8 cellular contexts compared by ENCODE assay signal in genomic region chr7:151349507-151349853, GRCh38. TPM values are rescaled to one million over a fixed set of nuclear protein-coding genes. Genes with fewer than 3 reads are reported as not detected.
A peak's percentile ranks its signal among the peaks of the same experiment; 100 is the strongest.
DNase-seq lines count a peak whose midpoint lies in the region; ATAC-seq, FAIRE-seq and TF ChIP-seq lines count a peak whose summit lies in the region.

No MANE protein-coding gene starts in this region.

- intact Hi-C loops in left cardiac atrium (cut with DNase I) = no loop called here
- intact Hi-C loops in esophagus muscularis mucosa (cut with DNase I) = no loop called here

- H3K4me1 ChIP-seq in cardiac muscle cell (ENCODE audit: low read depth) (peaks cover 3% of the 10 kb centered on the region), esophagus muscularis mucosa (peaks cover 10 to 31% (median 20%) of the 10 kb centered on the region in 4 donors), thymus (ENCODE audit: control insufficient read depth, insufficient read depth, low read length) (peaks cover 20% of the 10 kb centered on the region)

- H3K9me3 ChIP-seq in cardiac muscle cell (ENCODE audit: low read depth) (no peaks in the 10 kb centered on the region), esophagus muscularis mucosa (no peaks in the 10 kb centered on the region), thymus (ENCODE audit: control insufficient read depth) (no peaks in the 10 kb centered on the region)

- FAIRE-seq in D721Med (lab: Jason Lieb, UNC) = no peak

- no peak for DNase-seq in cardiac muscle cell (ENCODE audit: low read depth in 1 of 2, low spot score in 1 of 2)
- DNase-seq in left cardiac atrium = no peak
- DNase-seq in esophagus muscularis mucosa (ENCODE audit: extremely low spot score) = no peak
- no peak for DNase-seq in D721Med (ENCODE audit: insufficient read length, low spot score)
- DNase-seq in mesenteric fat pad (ENCODE audit: low spot score) = no peak
- no peak for DNase-seq in stimulated activated naive CD4-positive, alpha-beta T cell (lab: John Stamatoyannopoulos, UW)

- H3K27me3 ChIP-seq in cardiac muscle cell (no peaks in the 10 kb centered on the region), esophagus muscularis mucosa (no peaks in the 10 kb centered on the region), thymus (ENCODE audit: control insufficient read depth, insufficient read depth) (no peaks in the 10 kb centered on the region)

- H3K36me3 ChIP-seq in cardiac muscle cell (peaks cover 56% of the 10 kb centered on the region), esophagus muscularis mucosa (peaks cover 27 to 94% (median 77%) of the 10 kb centered on the region in 4 donors), thymus (ENCODE audit: control insufficient read depth, insufficient read depth) (peaks cover 23% of the 10 kb centered on the region)

- H3K27ac ChIP-seq in cardiac muscle cell (peak overlapping the region; percentile 69), esophagus muscularis mucosa (replicated peaks in 1 of 4) (peak overlapping the region; percentile 52 to 70 (median 63)), thymus (ENCODE audit: low read depth) (peak overlapping the region; percentile 97)

- TF ChIP-seq EP300 in esophagus muscularis mucosa (IDR thresholded peaks at IDR 0.05) = no peak

- WGBS in esophagus muscularis mucosa = 83% methylated on average over 5 of the region's 5 CpGs
- 61% methylated on average over 5 of the region's 5 CpGs for WGBS in thymus

- TF ChIP-seq POLR2A in esophagus muscularis mucosa (IDR thresholded peaks at IDR 0.05; ENCODE audit: low read depth) = no peak

- no peak for ATAC-seq in left cardiac atrium
- peak; percentile 31 for ATAC-seq in HG03457 (IDR thresholded peaks at IDR 0.05; ENCODE audit: unreplicated experiment)

- H3K4me3 ChIP-seq in cardiac muscle cell = no peak overlapping the region
- peak overlapping the region in 1 of 4 donors; percentile 49 for H3K4me3 ChIP-seq in esophagus muscularis mucosa
- peak overlapping the region; percentile 62 for H3K4me3 ChIP-seq in thymus (ENCODE audit: low read length)

- TF ChIP-seq CTCF in cardiac muscle cell (IDR thresholded peaks at IDR 0.05; ENCODE audit: low read depth, low read length) (no peak), esophagus muscularis mucosa (IDR thresholded peaks at IDR 0.05) (no peak), D721Med (IDR thresholded peaks at IDR 0.05; ENCODE audit: insufficient read depth, missing control alignments) (no peak)

RNA-seq across cellular contexts. Expression of gene NUB1, which starts 7.9 kb away (rescaled TPM):
- total RNA-seq in cardiac muscle cell = 31.4 and 34.3 TPM in 2 replicates
- 30.6 and 37.9 TPM in 2 replicates for polyA plus RNA-seq in cardiac muscle cell
- total RNA-seq in left cardiac atrium = 10 to 100 TPM; 30.6 to 37.3 TPM
- 10 to 100 TPM; 45.9 to 59.1 (median 53.0) TPM for total RNA-seq in esophagus muscularis mucosa
- polyA plus RNA-seq in thymus = 48.5 TPM
- 59.2 TPM for total RNA-seq in mesenteric fat pad
